19 cellular contexts compared by ENCODE assay signal in genomic region chr14:75246546-75247285, GRCh38. TPM values are rescaled to one million over a fixed set of nuclear protein-coding genes. Genes with fewer than 3 reads are reported as not detected.
DNase-seq lines count a peak whose midpoint lies in the region; ATAC-seq and TF ChIP-seq lines count a peak whose summit lies in the region.
"Had no signal": no experiment of that assay in that cellular context is flagged by ENCODE, and none has a peak within 500 bp of the region (broad histone marks: within the 10 kb centered on the region; RNA-seq: fewer than 3 reads in every experiment).

No MANE protein-coding gene starts in this region.

- H3K4me3 Mint-ChIP-seq in CD8-positive, alpha-beta memory T cell: peak overlapping the region in 6 of 7 donors; percentile 7 to 84 (median 74)
- peak overlapping the region; percentile 38 for H3K4me3 Mint-ChIP-seq in activated CD8-positive, alpha-beta T cell treated with anti-CD3 and anti-CD28 coated beads, Interleukin-2, amount 10 ng/mL, durations not matched to agents 7 days and 5 days
- H3K4me3 Mint-ChIP-seq in naive thymus-derived CD4-positive, alpha-beta T cell: peak overlapping the region; percentile 54 to 83 (median 75)
- no peak overlapping the region for H3K4me3 Mint-ChIP-seq in HFFc6

- H3K36me3 ChIP-seq in CD8-positive, alpha-beta memory T cell (ENCODE audit: insufficient read depth, low read length): no peaks in the 10 kb centered on the region
- no peaks in the 10 kb centered on the region for H3K36me3 ChIP-seq in naive thymus-derived CD4-positive, alpha-beta T cell (ENCODE audit: control insufficient read depth in 2 of 3, insufficient read depth in 3 of 3, low read length in 3 of 3)
- H3K36me3 ChIP-seq: heart left ventricle, sigmoid colon, tibial nerve had no signal

- intact Hi-C loops in naive thymus-derived CD4-positive, alpha-beta T cell (cut with micrococcal nuclease): loop anchor here (1.0 to 10.0 kb wide), 5 partner anchors 70 to 1474 kb away; partner anchors contain the start of genes ERG28 (in 1 of the 2), TMED10 (in 1 of the 2), TTLL5 (in 1 of the 2) and YLPM1 (in 1 of the 2)

- H3K27ac ChIP-seq in CD8-positive, alpha-beta memory T cell (ENCODE audit: low read depth, low read length): no peak overlapping the region
- H3K27ac ChIP-seq in naive thymus-derived CD4-positive, alpha-beta T cell (ENCODE audit: low read depth, low read length): peak overlapping the region; percentile 71
- H3K27ac ChIP-seq: A549, heart left ventricle, sigmoid colon, tibial nerve had no signal

- H3K27me3 ChIP-seq in CD8-positive, alpha-beta memory T cell (ENCODE audit: insufficient read depth, low read length, poor library complexity, severe bottlenecking): no peaks in the 10 kb centered on the region
- H3K27me3 ChIP-seq in naive thymus-derived CD4-positive, alpha-beta T cell (ENCODE audit: control insufficient read depth in 2 of 2, insufficient read depth in 2 of 2, low read length in 2 of 2): no peaks in the 10 kb centered on the region
- H3K27me3 ChIP-seq: heart left ventricle, sigmoid colon, tibial nerve had no signal

- H3K4me1 Mint-ChIP-seq in CD8-positive, alpha-beta memory T cell: peaks cover 45 to 58% (median 54%) of the 10 kb centered on the region in 3 donors
- H3K4me1 Mint-ChIP-seq in activated CD8-positive, alpha-beta T cell treated with anti-CD3 and anti-CD28 coated beads, Interleukin-2, amount 10 ng/mL, durations not matched to agents 7 days and 5 days (ENCODE audit: low read depth): peaks cover 52% of the 10 kb centered on the region
- H3K4me1 Mint-ChIP-seq in naive thymus-derived CD4-positive, alpha-beta T cell: peaks cover 33 to 66% (median 61%) of the 10 kb centered on the region in 7 donors
- H3K4me1 Mint-ChIP-seq in HFFc6 (ENCODE audit: low read depth): peaks cover 17% of the 10 kb centered on the region

- DNase-seq in NCI-H2171 treated with DMSO at 0.1 percent for 48 hours (lab: John Stamatoyannopoulos, UW) (peak; percentile 21), NCI-H2171 (lab: John Stamatoyannopoulos, UW) (no peak), HFFc6 (no peak)
- DNase-seq in CD8-positive, alpha-beta memory T cell: no peak
- no peak for DNase-seq in activated CD8-positive, alpha-beta T cell treated with anti-CD3 and anti-CD28 coated beads, Interleukin-2, amount 10 ng/mL, durations not matched to agents 7 days and 5 days
- no peak for DNase-seq in naive thymus-derived CD4-positive, alpha-beta T cell
- DNase-seq: activated B cell treated with CpG ODN at 0.5 μM for 24 hours, amygdala, GF-D8, heart left ventricle, islet precursor cell, NCI-H1930, NCI-H748 treated with DMSO at 0.1 percent for 48 hours, sigmoid colon had no signal

- no peaks in the 10 kb centered on the region for H3K36me3 Mint-ChIP-seq in CD8-positive, alpha-beta memory T cell
- H3K36me3 Mint-ChIP-seq in activated CD8-positive, alpha-beta T cell treated with anti-CD3 and anti-CD28 coated beads, Interleukin-2, amount 10 ng/mL, durations not matched to agents 7 days and 5 days (ENCODE audit: low read depth): no peaks in the 10 kb centered on the region
- H3K36me3 Mint-ChIP-seq in naive thymus-derived CD4-positive, alpha-beta T cell: no peaks in the 10 kb centered on the region
- no peaks in the 10 kb centered on the region for H3K36me3 Mint-ChIP-seq in HFFc6 (ENCODE audit: low read depth)

- POLR2A ChIA-PET in CD8-positive, alpha-beta memory T cell (lab: Charles Lee): interaction anchor here (1.0 to 1.5 kb wide), 6 partner anchors 8 to 71 kb away, joined by 3 to 11 read pairs (median 4); no protein-coding TSS in a partner anchor
- POLR2A ChIA-PET in activated CD8-positive, alpha-beta T cell treated with anti-CD3 and anti-CD28 coated beads, Interleukin-2, amount 10 ng/mL, durations not matched to agents 7 days and 5 days (lab: Charles Lee): interaction anchor here (1.0 to 3.9 kb wide), 2 partner anchors 12 to 71 kb away, joined by 5 to 15 read pairs; no protein-coding TSS in a partner anchor
- POLR2A ChIA-PET in naive thymus-derived CD4-positive, alpha-beta T cell (lab: Charles Lee): interaction anchor here (0.6 to 4.2 kb wide), 5 partner anchors 11 to 150 kb away, joined by 3 to 30 read pairs (median 5); no protein-coding TSS in a partner anchor

- no peaks in the 10 kb centered on the region for H3K9me3 Mint-ChIP-seq in CD8-positive, alpha-beta memory T cell
- H3K9me3 Mint-ChIP-seq in activated CD8-positive, alpha-beta T cell treated with anti-CD3 and anti-CD28 coated beads, Interleukin-2, amount 10 ng/mL, durations not matched to agents 7 days and 5 days (ENCODE audit: insufficient read depth): no peaks in the 10 kb centered on the region
- H3K9me3 Mint-ChIP-seq in naive thymus-derived CD4-positive, alpha-beta T cell: peaks cover 0 to 2% (median 0%) of the 10 kb centered on the region in 11 donors
- H3K9me3 Mint-ChIP-seq in HFFc6: no peaks in the 10 kb centered on the region
- H3K9me3 Mint-ChIP-seq: activated B cell treated with CpG ODN at 0.5 μM for 24 hours had no signal

- no peak for TF ChIP-seq CTCF in HFFc6 (IDR thresholded peaks at IDR 0.05)

- peaks cover 56% of the 10 kb centered on the region for H3K4me1 ChIP-seq in CD8-positive, alpha-beta memory T cell (ENCODE audit: insufficient read depth, low read length)
- H3K4me1 ChIP-seq in naive thymus-derived CD4-positive, alpha-beta T cell (ENCODE audit: control insufficient read depth in 2 of 2, insufficient read depth in 2 of 2, low read length in 2 of 2): peaks cover 51 to 57% of the 10 kb centered on the region in 2 donors
- H3K4me1 ChIP-seq: A549 had no signal

- no peaks in the 10 kb centered on the region for H3K9me3 ChIP-seq in CD8-positive, alpha-beta memory T cell (ENCODE audit: low read length)
- no peaks in the 10 kb centered on the region for H3K9me3 ChIP-seq in naive thymus-derived CD4-positive, alpha-beta T cell (ENCODE audit: control insufficient read depth in 2 of 3, low read length in 3 of 3)
- H3K9me3 ChIP-seq: A549, Caco-2, heart left ventricle, sigmoid colon, tibial nerve had no signal

- H3K27me3 Mint-ChIP-seq in CD8-positive, alpha-beta memory T cell: no peaks in the 10 kb centered on the region
- peaks cover 14% of the 10 kb centered on the region for H3K27me3 Mint-ChIP-seq in activated CD8-positive, alpha-beta T cell treated with anti-CD3 and anti-CD28 coated beads, Interleukin-2, amount 10 ng/mL, durations not matched to agents 7 days and 5 days (ENCODE audit: low read depth)
- peaks cover 0 to 52% (median 0%) of the 10 kb centered on the region in 5 donors for H3K27me3 Mint-ChIP-seq in naive thymus-derived CD4-positive, alpha-beta T cell
- peaks cover 2% of the 10 kb centered on the region for H3K27me3 Mint-ChIP-seq in HFFc6 (ENCODE audit: insufficient read depth)
- H3K27me3 Mint-ChIP-seq: activated B cell treated with CpG ODN at 0.5 μM for 24 hours had no signal

- peak overlapping the region; percentile 1 for H3K4me3 ChIP-seq in CD8-positive, alpha-beta memory T cell (ENCODE audit: low read length)
- peak overlapping the region; percentile 23 for H3K4me3 ChIP-seq in naive thymus-derived CD4-positive, alpha-beta T cell (ENCODE audit: low read length)
- H3K4me3 ChIP-seq: A549, sigmoid colon, tibial nerve had no signal

- ATAC-seq in activated CD8-positive, alpha-beta T cell treated with anti-CD3 and anti-CD28 coated beads, Interleukin-2, amount 10 ng/mL, durations not matched to agents 7 days and 5 days: no peak
- no peak for ATAC-seq in naive thymus-derived CD4-positive, alpha-beta T cell
- ATAC-seq in HG03565 (IDR thresholded peaks at IDR 0.05; ENCODE audit: unreplicated experiment) (no peak), HG03175 (IDR thresholded peaks at IDR 0.05; ENCODE audit: unreplicated experiment) (no peak)
- ATAC-seq: A549, heart left ventricle had no signal

- peak overlapping the region; percentile 77 to 95 (median 94) for H3K27ac Mint-ChIP-seq in CD8-positive, alpha-beta memory T cell
- peak overlapping the region; percentile 74 for H3K27ac Mint-ChIP-seq in activated CD8-positive, alpha-beta T cell treated with anti-CD3 and anti-CD28 coated beads, Interleukin-2, amount 10 ng/mL, durations not matched to agents 7 days and 5 days
- peak overlapping the region; percentile 82 to 98 (median 96) for H3K27ac Mint-ChIP-seq in naive thymus-derived CD4-positive, alpha-beta T cell
- no peak overlapping the region for H3K27ac Mint-ChIP-seq in HFFc6

- CTCF ChIA-PET in CD8-positive, alpha-beta memory T cell (lab: Charles Lee): interaction anchor here (1.6 kb wide), 1 partner anchor 14 kb away, joined by 5 read pairs; no protein-coding TSS in a partner anchor
- CTCF ChIA-PET in activated CD8-positive, alpha-beta T cell treated with anti-CD3 and anti-CD28 coated beads, Interleukin-2, amount 10 ng/mL, durations not matched to agents 7 days and 5 days (lab: Charles Lee): interaction anchor here (1.7 to 4.1 kb wide), 4 partner anchors 13 to 50 kb away, joined by 5 to 18 read pairs (median 8); no protein-coding TSS in a partner anchor
- CTCF ChIA-PET in naive thymus-derived CD4-positive, alpha-beta T cell (lab: Charles Lee): interaction anchor here (3.4 kb wide), 1 partner anchor 12 kb away, joined by 13 read pairs; no protein-coding TSS in a partner anchor

RNA-seq across cellular contexts. Expression of gene FOS, which starts 31.9 kb away (rescaled TPM):
- total RNA-seq in CD8-positive, alpha-beta memory T cell: 10 to 100 TPM; 15.2 to 16.8 TPM
- polyA plus RNA-seq in CD8-positive, alpha-beta memory T cell: 768 TPM
- total RNA-seq in activated CD8-positive, alpha-beta T cell treated with anti-CD3 and anti-CD28 coated beads, Interleukin-2, amount 10 ng/mL, durations not matched to agents 7 days and 5 days: 100 to 1,000 TPM; 201 to 219 TPM
- 1,000 to 10,000 TPM in 2 of 5 experiments, 10 to 100 TPM in 2, 1 to 10 TPM in 1; 9.4 to 4,557 (median 14.4) TPM for total RNA-seq in naive thymus-derived CD4-positive, alpha-beta T cell
- 10 to 100 TPM; 27.5 to 96.7 TPM for polyA plus RNA-seq in naive thymus-derived CD4-positive, alpha-beta T cell
- total RNA-seq in HFFc6 (2021; fragmentation: NEBNext Ultra II Directional; extraction: Animal tissue kit (Norgen Biotek cat#: 25700)): 100 to 1,000 TPM; 118 to 368 (median 342) TPM
